Comparison of ENCODE assay signal across 8 cellular contexts in genomic region chr19:3982701-3983541, GRCh38. TPM values are rescaled to one million over a fixed set of nuclear protein-coding genes. Genes with fewer than 3 reads are reported as not detected.
DNase-seq lines count a peak whose midpoint lies in the region; ATAC-seq and TF ChIP-seq lines count a peak whose summit lies in the region.

No MANE protein-coding gene starts in this region.

- H2AFZ ChIP-seq in smooth muscle cell (ENCODE audit: low read depth), result no peak overlapping the region

- no peaks in the 10 kb centered on the region for H3K9me3 ChIP-seq in smooth muscle cell (replicated peaks; ENCODE audit: low read depth)

- peaks cover 28% of the 10 kb centered on the region for H3K4me1 ChIP-seq in smooth muscle cell (ENCODE audit: low read depth)

- peaks cover 73% of the 10 kb centered on the region for H4K20me1 ChIP-seq in smooth muscle cell (ENCODE audit: low read depth)

- H3K4me3 ChIP-seq in fibroblast of villous mesenchyme (ENCODE audit: low read depth, low read length) (peak overlapping the region; percentile 100), smooth muscle cell (peak overlapping the region; percentile 100)

- H3K4me2 ChIP-seq in smooth muscle cell, result peak overlapping the region; percentile 99

- peaks cover 10% of the 10 kb centered on the region for H3K36me3 ChIP-seq in smooth muscle cell (ENCODE audit: low read depth)

- H3K27me3 Mint-ChIP-seq in WTC11 (ENCODE audit: low read depth), result peaks cover 7% of the 10 kb centered on the region

- ATAC-seq in WTC11, result no peak
- ATAC-seq in HG03460 (IDR thresholded peaks at IDR 0.05; ENCODE audit: unreplicated experiment), result no peak

- H3K27ac Mint-ChIP-seq in WTC11, result peak overlapping the region; percentile 98

- no peaks in the 10 kb centered on the region for H3K9me3 Mint-ChIP-seq in WTC11

- TF ChIP-seq CTCF in WTC11 (IDR thresholded peaks at IDR 0.05) (no peak), fibroblast of villous mesenchyme (IDR thresholded peaks at IDR 0.05; ENCODE audit: insufficient read depth, low read depth, low read length) (no peak), smooth muscle cell (IDR thresholded peaks at IDR 0.05; ENCODE audit: borderline replicate concordance, insufficient read depth, poor library complexity, severe bottlenecking) (no peak)

- peaks cover 55% of the 10 kb centered on the region for H3F3A ChIP-seq in smooth muscle cell (ENCODE audit: low read depth)

- POLR2A ChIA-PET in WTC11 (lab: Charles Lee), result interaction anchor here (8.7 kb wide), 1 partner anchor 12 kb away, joined by 142 read pairs; the partner anchor contains the start of gene DAPK3

- CTCF ChIA-PET in WTC11 (lab: Charles Lee), result interaction anchor here (1.2 kb wide), 1 partner anchor 12 kb away, joined by 3 read pairs; the partner anchor contains the start of gene DAPK3

- no peak overlapping the region for H3K9ac ChIP-seq in smooth muscle cell (ENCODE audit: low read depth)

- WGBS in smooth muscle cell (ENCODE audit: low lambda C conversion rate), result 91% methylated on average over 40 of the region's 40 CpGs

- peak overlapping the region; percentile 98 for H3K27ac ChIP-seq in smooth muscle cell (ENCODE audit: low read depth)

- peaks cover 42% of the 10 kb centered on the region for H3K4me1 Mint-ChIP-seq in WTC11

- peaks cover 69% of the 10 kb centered on the region for H3K36me3 Mint-ChIP-seq in WTC11

- H3K4me3 Mint-ChIP-seq in WTC11, result peak overlapping the region; percentile 96

- no peaks in the 10 kb centered on the region for H3K27me3 ChIP-seq in smooth muscle cell (ENCODE audit: low read depth)

- DNase-seq in DMS 273 (lab: John Stamatoyannopoulos, UW; ENCODE audit: unreplicated experiment) (peak; percentile 40), DMS 273 treated with DMSO at 0.1 percent for 48 hours (lab: John Stamatoyannopoulos, UW) (no peak), WTC11 (ENCODE audit: low spot score) (no peak), fibroblast of villous mesenchyme (ENCODE audit: low read depth) (peak; percentile 58), smooth muscle cell (lab: John Stamatoyannopoulos, UW; ENCODE audit: unreplicated experiment) (no peak), Ammon's horn (ENCODE audit: low spot score) (no peak), OCI-M2 (lab: John Stamatoyannopoulos, UW; ENCODE audit: unreplicated experiment) (no peak)

- peaks cover 74% of the 10 kb centered on the region for H3K79me2 ChIP-seq in smooth muscle cell (ENCODE audit: low read depth)

TF ChIP-seq in WTC11, 78 proteins besides CTCF, POLR2A, EP300 and RAD21 (continues in another document):
- TF ChIP-seq RORB (CRISPR knock-in tag; IDR thresholded peaks at IDR 0.05), result no peak
- TF ChIP-seq NFE2L1 (CRISPR knock-in tag; IDR thresholded peaks at IDR 0.05), result no peak
- no peak for TF ChIP-seq NR3C1 (CRISPR knock-in tag; conservative IDR thresholded peaks at IDR 0.05; ENCODE audit: low read depth)
- TF ChIP-seq SP1 (CRISPR knock-in tag; conservative IDR thresholded peaks at IDR 0.05), result no peak
- TF ChIP-seq MLX (CRISPR knock-in tag; IDR thresholded peaks at IDR 0.05), result 0 out of 2 replicates have a peak, but pooled peaks have one; percentile 65
- TF ChIP-seq ZNF425 (CRISPR knock-in tag; conservative IDR thresholded peaks at IDR 0.05), result no peak
- TF ChIP-seq ESRRA (CRISPR knock-in tag; IDR thresholded peaks at IDR 0.05; ENCODE audit: borderline replicate concordance), result no peak
- no peak for TF ChIP-seq AFF4 (CRISPR knock-in tag; IDR thresholded peaks at IDR 0.05; ENCODE audit: borderline replicate concordance)
- 0 out of 2 replicates have a peak, but pooled peaks have one; percentile 18 for TF ChIP-seq ATF3 (CRISPR knock-in tag; conservative IDR thresholded peaks at IDR 0.05)
- TF ChIP-seq STAT6 (CRISPR knock-in tag; conservative IDR thresholded peaks at IDR 0.05; ENCODE audit: low read depth), result no peak
- TF ChIP-seq CREB1 (CRISPR knock-in tag; IDR thresholded peaks at IDR 0.05), result peak; percentile 65; the same call in 1 of the 2 replicates
- no peak for TF ChIP-seq ZNF121 (CRISPR knock-in tag; IDR thresholded peaks at IDR 0.05)

RNA-seq across cellular contexts. Expression of gene EEF2, which starts 2.3 kb away (rescaled TPM):
- total RNA-seq in WTC11 (2021) (3,572 to 3,864 TPM (median 3,852 TPM) in 3 replicates), fibroblast of villous mesenchyme (1,931 and 1,932 TPM in 2 replicates), smooth muscle cell (870 and 903 TPM in 2 replicates)
- 365 and 474 TPM in 2 replicates for polyA plus RNA-seq in smooth muscle cell

RNA-seq across cellular contexts. Expression of gene DAPK3, which starts 12.0 kb away (rescaled TPM):
- 61.5 to 73.5 TPM (median 68.4 TPM) in 3 replicates for total RNA-seq in WTC11 (2021)
- total RNA-seq in fibroblast of villous mesenchyme, result 209 and 213 TPM in 2 replicates
- 76.4 and 82.9 TPM in 2 replicates for total RNA-seq in smooth muscle cell
- polyA plus RNA-seq in smooth muscle cell, result 113 and 120 TPM in 2 replicates

RNA-seq across cellular contexts. Expression of gene PIAS4, which starts 24.6 kb away (rescaled TPM):
- total RNA-seq in WTC11 (2021) (45.5 to 46.0 TPM (median 45.9 TPM) in 3 replicates), fibroblast of villous mesenchyme (17.3 and 26.7 TPM in 2 replicates), smooth muscle cell (15.6 and 17.3 TPM in 2 replicates)
- polyA plus RNA-seq in smooth muscle cell, result 8.1 and 14.0 TPM in 2 replicates

RNA-seq across cellular contexts. Expression of gene NMRK2, which starts 50.1 kb away (rescaled TPM):
- total RNA-seq in WTC11 (2021) (50.4 to 61.9 TPM (median 51.1 TPM) in 3 replicates), fibroblast of villous mesenchyme (not detected in 2 replicates), smooth muscle cell (not detected in 2 replicates)
- polyA plus RNA-seq in smooth muscle cell, result not detected in 2 replicates

Comparison
In these comparisons a context has a peak if more than half of its experiments do, and no peak if none do; other contexts are left out.
1. DNase-seq: peak in DMS 273 (single experiment) and fibroblast of villous mesenchyme (single experiment); none in DMS 273 treated with DMSO at 0.1 percent for 48 hours (single experiment), WTC11 (single experiment), smooth muscle cell (single experiment), Ammon's horn (single experiment) and OCI-M2 (single experiment).